Comparison of ENCODE assay signal across 9 cellular contexts in the genomic region with DNA sequence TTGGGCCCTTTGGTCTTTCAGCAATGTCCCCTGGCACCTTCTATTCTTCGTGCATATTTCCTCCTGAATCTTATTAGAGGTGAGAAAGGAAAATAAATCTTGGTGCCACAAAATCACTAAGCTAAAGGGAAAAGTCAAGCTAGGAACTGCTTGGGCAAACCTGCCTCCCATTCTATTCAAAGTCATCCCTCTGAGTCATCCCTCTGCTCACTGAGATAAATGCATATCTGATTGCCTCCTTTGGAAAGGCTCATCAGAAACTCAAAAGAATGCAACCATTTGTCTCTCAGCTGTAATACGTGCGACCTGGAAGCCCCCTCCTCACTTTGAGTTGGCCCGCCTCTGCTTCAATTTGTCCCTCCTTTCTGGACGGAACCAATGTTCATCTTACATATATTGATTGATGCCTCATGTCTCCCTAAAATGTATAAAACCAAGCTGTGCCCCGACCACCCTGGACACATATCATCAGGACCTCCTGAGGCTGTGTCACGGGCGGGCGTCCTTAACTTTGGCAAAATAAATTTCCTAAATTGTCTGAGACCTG. TPM values are rescaled to one million over a fixed set of nuclear protein-coding genes. Genes with fewer than 3 reads are reported as not detected.
DNase-seq lines count a peak whose midpoint lies in the region; ATAC-seq and TF ChIP-seq lines count a peak whose summit lies in the region.
"Not testable (repeated sequence)": the region's sequence is repeated elsewhere in the genome, so short reads cannot be mapped to it uniquely, and the experiment has no call there.
"Had no signal": no experiment of that assay in that cellular context is flagged by ENCODE, and none has a peak within 500 bp of the region (broad histone marks: within the 10 kb centered on the region; RNA-seq: fewer than 3 reads in every experiment).

No MANE protein-coding gene starts in this region.

- not testable (repeated sequence) for H2AK5ac ChIP-seq in IMR-90 (ENCODE audit: low read depth, low read length)

- H3K14ac ChIP-seq in IMR-90 (replicated peaks; ENCODE audit: low read depth, low read length), result 0 out of 2 replicates have a peak overlapping the region, but pooled peaks have one; percentile 2

- not testable (repeated sequence) for TF ChIP-seq RAD21 in IMR-90 (IDR thresholded peaks at IDR 0.05; ENCODE audit: low read length)

- CTCF ChIA-PET in IMR-90 (lab: Yijun Ruan, JAX), result interaction anchor here (2.0 kb wide), 1 partner anchor 17 kb away, joined by 6 read pairs; no protein-coding TSS in a partner anchor

- H3K4me3 Mint-ChIP-seq in T-helper 17 cell (peak overlapping the region; percentile 99), memory B cell (peak overlapping the region; percentile 87)

- H3K27me3 ChIP-seq in IMR-90 (ENCODE audit: control insufficient read depth, insufficient read depth, low read length), result not testable (repeated sequence)

- TF ChIP-seq CTCF in AG10803 (conservative IDR thresholded peaks at IDR 0.05; ENCODE audit: low read length); IMR-90 (conservative IDR thresholded peaks at IDR 0.05; ENCODE audit: low read depth, low read length); astrocyte of the cerebellum (IDR thresholded peaks at IDR 0.05; ENCODE audit: low read depth, low read length, missing control alignments); fibroblast of mammary gland (conservative IDR thresholded peaks at IDR 0.05; ENCODE audit: control insufficient read depth, insufficient read depth, low read depth, low read length): not testable (repeated sequence)

- not testable (repeated sequence) for H4K20me1 ChIP-seq in IMR-90 (ENCODE audit: insufficient read depth, low read length)

- dilution Hi-C loops in IMR-90 (cut with HindIII; ENCODE audit: low sequenced_read_pairs, unreplicated experiment), result not testable (repeated sequence)

- peak overlapping the region; percentile 85; the same call in 1 of the 2 replicates for H4K91ac ChIP-seq in IMR-90 (ENCODE audit: insufficient read depth, low read depth, low read length)

- not testable (repeated sequence) for H3K9me1 ChIP-seq in IMR-90 (ENCODE audit: insufficient read depth, low read length)

- not testable (repeated sequence) for H3K36me3 Mint-ChIP-seq in T-helper 17 cell (ENCODE audit: low read depth); memory B cell

- POLR2A ChIA-PET in IMR-90 (lab: Charles Lee; ENCODE audit: unreplicated experiment), result not testable (repeated sequence)

- H3K4me1 ChIP-seq in IMR-90 (ENCODE audit: control insufficient read depth, insufficient read depth, low read length), result not testable (repeated sequence)

- intact Hi-C loops in IMR-90 (cut with micrococcal nuclease), result loop anchor here (10.0 kb wide), 1 partner anchor 1089 kb away; no protein-coding TSS in a partner anchor

- not testable (repeated sequence) for H3K9me3 ChIP-seq in IMR-90 (ENCODE audit: control insufficient read depth, insufficient read depth, low read length); T-helper 17 cell (ENCODE audit: control insufficient read depth, low read length, poor library complexity, severe bottlenecking)

- H3K4me1 Mint-ChIP-seq in T-helper 17 cell (peaks cover 34% of the 10 kb centered on the region), memory B cell (peaks cover 34% of the 10 kb centered on the region)

- H2BK15ac ChIP-seq in IMR-90 (ENCODE audit: low read depth, low read length), result peak overlapping the region; percentile 46; the same call in 1 of the 3 replicates

- H3K56ac ChIP-seq in IMR-90 (ENCODE audit: extremely low read depth, insufficient read depth, low read length), result peak overlapping the region; percentile 2; the same call in 1 of the 2 replicates

- TF ChIP-seq POLR2A in IMR-90 (IDR thresholded peaks at IDR 0.05; ENCODE audit: low read depth, low read length), result not testable (repeated sequence)

- H3K9me3 Mint-ChIP-seq in memory B cell, result not testable (repeated sequence)

- peak overlapping the region; percentile 72 for H3K4me2 ChIP-seq in IMR-90 (ENCODE audit: low read depth, low read length)

- DNase-seq in AG10803 (ENCODE audit: low read depth); T-helper 17 cell; astrocyte of the cerebellum (ENCODE audit: low read depth); memory B cell (ENCODE audit: low spot score in 2 of 2); skeletal muscle cell (ENCODE audit: low read depth): not testable (repeated sequence)
- DNase-seq in IMR-90 (peak; percentile 26), fibroblast of mammary gland (ENCODE audit: low read depth) (peak; percentile 27)

- H2BK5ac ChIP-seq in IMR-90 (ENCODE audit: low read depth, low read length, poor library complexity, severe bottlenecking), result peak overlapping the region; percentile 56

- in situ Hi-C loops in IMR-90 (cut with MboI; ENCODE audit: low sequenced_read_pairs), result loop anchor here (5.0 kb wide), 1 partner anchor 126 kb away; no protein-coding TSS in a partner anchor
- in situ Hi-C loops in astrocyte of the cerebellum (cut with HindIII; ENCODE audit: low sequenced_read_pairs), result not testable (repeated sequence)

- peak overlapping the region; percentile 51 for H4K5ac ChIP-seq in IMR-90 (ENCODE audit: low read depth, low read length)

- H3K36me3 ChIP-seq in IMR-90 (ENCODE audit: control insufficient read depth, insufficient read depth, low read length), result not testable (repeated sequence)

- H3K4me3 ChIP-seq in AG10803 (ENCODE audit: low read length) (peak overlapping the region; percentile 81), IMR-90 (ENCODE audit: insufficient read depth, low read depth, low read length) (peak overlapping the region; percentile 85), astrocyte of the cerebellum (ENCODE audit: low read depth, low read length) (peak overlapping the region; percentile 57), fibroblast of mammary gland (ENCODE audit: control insufficient read depth, low read depth, low read length) (peak overlapping the region; percentile 99), skeletal muscle cell (ENCODE audit: low read depth, low read length) (peak overlapping the region; percentile 79)

- H2AK9ac ChIP-seq in IMR-90 (replicated peaks; ENCODE audit: low read depth, low read length, poor library complexity), result peak overlapping the region; percentile 9

- peak overlapping the region; percentile 91 for H2AFZ ChIP-seq in IMR-90 (replicated peaks; ENCODE audit: low read length, poor library complexity)

- H3K27ac ChIP-seq in IMR-90 (ENCODE audit: insufficient read depth, low read length), result not testable (repeated sequence)

- H3K23ac ChIP-seq in IMR-90 (ENCODE audit: low read depth, low read length), result not testable (repeated sequence)

- H3K27ac Mint-ChIP-seq in T-helper 17 cell, result peak overlapping the region; percentile 99
- peak overlapping the region; percentile 91 for H3K27ac Mint-ChIP-seq in memory B cell

- peak overlapping the region; percentile 70 to 88 for H4K8ac ChIP-seq in IMR-90 (ENCODE audit: low read depth in 2 of 2, low read length in 2 of 2)

- WGBS in IMR-90 (ENCODE audit: extremely low coverage in 2 of 2, insufficient read length in 1 of 2), 2 experiments, result no CpG with 5 or more reads among the region's 9 CpGs

- H3K79me1 ChIP-seq in IMR-90 (ENCODE audit: low read depth in 1 of 2, low read length in 2 of 2), result peaks cover 5 to 16% of the 10 kb centered on the region in 2 experiments; a peak in 2 of 4 replicates

- H3K9ac ChIP-seq in IMR-90 (ENCODE audit: low read depth, low read length), result peak overlapping the region; percentile 26; the same call in 1 of the 2 replicates

- peak overlapping the region; percentile 43; the same call in 1 of the 2 replicates for H3K18ac ChIP-seq in IMR-90 (ENCODE audit: low read depth, low read length)

- H2BK120ac ChIP-seq in IMR-90 (ENCODE audit: low read depth, low read length), result peak overlapping the region; percentile 61; the same call in 1 of the 2 replicates

- not testable (repeated sequence) for H3K27me3 Mint-ChIP-seq in T-helper 17 cell, memory B cell

- not testable (repeated sequence) for BruUV-seq in IMR-90 (replicated peaks; lab: Mats Ljungman, UMichigan)

- peak overlapping the region; percentile 12; the same call in 1 of the 2 replicates for H3K4ac ChIP-seq in IMR-90 (ENCODE audit: low read depth, low read length)

- peak; percentile 1 for ATAC-seq in GM19452 (IDR thresholded peaks at IDR 0.05; ENCODE audit: unreplicated experiment)
- ATAC-seq in IMR-90 (ENCODE audit: low read depth); T-helper 17 cell; memory B cell (ENCODE audit: low read depth): not testable (repeated sequence)

- not testable (repeated sequence) for H2BK20ac ChIP-seq in IMR-90 (ENCODE audit: low read depth, low read length)

RNA-seq across cellular contexts. Expression of a gene that starts 0.5 kb away (rescaled TPM):
- total RNA-seq in IMR-90 (2012; rRNA removed), result 6.6 and 12.5 TPM in 2 replicates
- polyA plus RNA-seq in IMR-90 (2012; rRNA removed), result 2.4 and 3.0 TPM in 2 replicates
- polyA plus RNA-seq in IMR-90 (2012; cell fraction: cytosol; rRNA removed), result 0.44 and 0.47 TPM in 2 replicates
- 0.64 and 3.9 TPM in 2 replicates for polyA plus RNA-seq in IMR-90 (2012; cell fraction: nucleus; rRNA removed; ENCODE audit: low replicate concordance)
- 10 to 100 TPM in 1 of 2 donors, 1 to 10 TPM in 1; 8.9 to 12.4 TPM for total RNA-seq in T-helper 17 cell

RNA-seq across cellular contexts. Expression of a gene that starts 24.9 kb away (rescaled TPM):
- total RNA-seq in IMR-90 (2012; rRNA removed) (0.18 and 0.28 TPM in 2 replicates), T-helper 17 cell (not detected)
- 0.22 and 0.29 TPM in 2 replicates for polyA plus RNA-seq in IMR-90 (2012; rRNA removed)
- polyA plus RNA-seq in IMR-90 (2012; cell fraction: cytosol; rRNA removed), result 0.09 and 0.11 TPM in 2 replicates
- 0.09 and 0.61 TPM in 2 replicates for polyA plus RNA-seq in IMR-90 (2012; cell fraction: nucleus; rRNA removed; ENCODE audit: low replicate concordance)
- total RNA-seq: mucosa of gallbladder had no signal
